ENCODE assay signal across 12 cellular contexts in the genomic region with DNA sequence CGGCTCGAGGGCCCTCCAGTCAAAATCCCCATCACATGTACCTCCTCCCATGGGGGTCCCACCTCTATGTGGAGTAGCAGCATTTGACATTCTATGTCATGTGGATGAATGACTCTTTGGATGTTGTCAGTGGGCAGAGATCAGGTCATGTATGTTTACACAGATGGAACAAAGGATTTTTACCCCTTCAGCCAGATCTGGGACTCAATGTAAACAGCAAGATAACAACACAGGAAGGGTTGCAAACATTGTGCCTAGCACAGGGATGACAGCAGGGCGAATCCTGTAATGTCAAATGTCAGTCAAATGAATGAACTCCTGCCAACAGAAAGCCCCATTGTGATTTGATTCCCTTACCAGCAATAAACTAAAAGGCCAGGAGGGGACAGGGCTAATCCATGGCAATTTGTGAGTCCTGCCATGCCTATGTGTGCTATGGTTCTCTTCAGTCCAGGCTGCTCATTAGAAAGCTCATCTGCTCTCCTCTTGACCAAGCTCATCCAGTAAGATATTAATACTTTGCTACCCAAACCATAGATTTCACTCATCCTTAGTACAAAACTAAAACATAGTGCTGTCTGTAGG.
DNase-seq lines count a peak whose midpoint lies in the region; ATAC-seq, FAIRE-seq and TF ChIP-seq lines count a peak whose summit lies in the region.
"Had no signal": no experiment of that assay in that cellular context is flagged by ENCODE, and none has a peak within 500 bp of the region (broad histone marks: within the 10 kb centered on the region; RNA-seq: fewer than 3 reads in every experiment).

No MANE protein-coding gene starts in this region.

- TF ChIP-seq CTCF in cardiac fibroblast (IDR thresholded peaks at IDR 0.05; ENCODE audit: low read depth, low read length) = peak; percentile 3

- no peak overlapping the region for H3K4me3 ChIP-seq in cardiac fibroblast (replicated peaks in 1 of 2; ENCODE audit: low read depth in 2 of 2, low read length in 2 of 2)
- H3K4me3 ChIP-seq: breast epithelium had no signal

- no peak for FAIRE-seq in RCC 7860 (lab: Jason Lieb, UNC)

- peak; percentile 49 for DNase-seq in NCI-H510A treated with DMSO at 0.1 percent for 48 hours (lab: John Stamatoyannopoulos, UW)
- no peak for DNase-seq in NCI-H510A (lab: John Stamatoyannopoulos, UW)
- peak; percentile 17 for DNase-seq in NCI-H2029 (lab: John Stamatoyannopoulos, UW)
- DNase-seq in cardiac fibroblast (ENCODE audit: low read depth in 2 of 2) = no peak
- peak; percentile 9 for DNase-seq in renal cortical epithelial cell (ENCODE audit: low read depth)
- no peak for DNase-seq in RCC 7860 (ENCODE audit: low spot score)
- DNase-seq: activated naive CD4-positive, alpha-beta T cell; DMS79; SIG-M5 had no signal

- no peak for ATAC-seq in GM21576 (IDR thresholded peaks at IDR 0.05; ENCODE audit: unreplicated experiment)
- ATAC-seq in HG03378 (IDR thresholded peaks at IDR 0.05; ENCODE audit: unreplicated experiment) = no peak

Comparison
In these comparisons a context has a peak if more than half of its experiments do, and no peak if none do; other contexts are left out.
1. DNase-seq: peak in NCI-H510A treated with DMSO at 0.1 percent for 48 hours (single experiment), NCI-H2029 (single experiment) and renal cortical epithelial cell (single experiment); none in NCI-H510A (single experiment), cardiac fibroblast (0 of 2) and RCC 7860 (single experiment).